Comparison of ENCODE assay signal across 12 cellular contexts in the genomic region with DNA sequence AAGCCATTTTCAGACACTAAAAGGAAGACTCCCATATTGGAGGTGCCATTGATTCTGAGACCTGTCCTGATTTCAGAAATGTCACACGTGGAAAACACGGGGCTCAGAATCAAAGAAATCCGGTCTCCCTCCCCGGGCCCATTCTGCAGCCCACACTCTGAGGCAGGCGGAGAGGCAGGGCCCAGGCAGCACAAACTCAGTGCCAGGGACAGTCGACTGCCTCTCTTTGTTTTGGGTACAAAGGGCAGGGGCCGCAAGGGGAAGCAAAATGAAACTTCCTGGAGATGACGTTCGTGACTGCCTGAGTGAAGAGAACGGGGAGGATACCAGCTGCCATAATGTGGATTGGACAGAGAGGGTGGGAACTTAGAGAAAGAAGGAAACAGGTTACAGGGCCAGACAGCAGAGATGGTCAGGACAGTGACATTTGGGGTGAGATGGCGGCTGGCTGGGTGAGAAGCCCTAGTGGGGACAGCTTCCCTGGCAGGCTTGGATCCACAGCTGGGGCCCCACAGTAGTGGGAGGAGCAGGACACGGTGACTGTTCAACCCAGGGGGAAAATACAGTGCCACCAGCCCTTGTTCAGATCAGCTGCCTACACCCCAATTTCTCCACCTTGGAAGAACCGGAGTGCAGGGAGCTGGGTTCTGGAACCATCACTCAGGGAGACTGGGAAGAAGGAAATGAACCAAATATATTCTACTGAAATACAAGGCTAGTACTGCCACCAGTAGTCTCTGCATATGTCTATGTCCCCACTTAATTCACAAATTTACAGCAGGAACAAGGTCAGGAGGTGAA. TPM values are rescaled to one million over a fixed set of nuclear protein-coding genes. Genes with fewer than 3 reads are reported as not detected.
A peak's percentile ranks its signal among the peaks of the same experiment; 100 is the strongest.
DNase-seq lines count a peak whose midpoint lies in the region; ATAC-seq, FAIRE-seq and TF ChIP-seq lines count a peak whose summit lies in the region.
"Had no signal": no experiment of that assay in that cellular context is flagged by ENCODE, and none has a peak within 500 bp of the region (broad histone marks: within the 10 kb centered on the region; RNA-seq: fewer than 3 reads in every experiment).

No MANE protein-coding gene starts in this region.

- peak overlapping the region; percentile 10 to 28 for H3K27ac ChIP-seq in right atrium auricular region
- no peak overlapping the region for H3K27ac ChIP-seq in K562 (ENCODE audit: extremely low read depth, low read depth, low read length)
- peak overlapping the region in 3 of 4 donors; percentile 27 to 39 (median 33) for H3K27ac ChIP-seq in upper lobe of left lung
- H3K27ac ChIP-seq: suprapubic skin had no signal

- DNase-seq in right atrium auricular region (ENCODE audit: low spot score) = no peak
- no peak for DNase-seq in left cardiac atrium
- no peak for DNase-seq in K562 (ENCODE audit: extremely low read depth in 1 of 4, low spot score in 3 of 4)
- DNase-seq in mesothelial cell of epicardium (ENCODE audit: low spot score in 2 of 2, unreplicated experiment in 2 of 2) = no peak
- no peak for DNase-seq in upper lobe of left lung
- DNase-seq in foreskin melanocyte = no peak
- no peak for DNase-seq in pons (ENCODE audit: low spot score)
- DNase-seq: COR-L47; NCI-H1105; stimulated activated CD4-positive, alpha-beta T cell treated with anti-CD3 and anti-CD28 coated beads, Interleukin-1b, Interleukin-23, amount 100 ng/mL, for 48 hours had no signal

- H3K9me3 ChIP-seq in right atrium auricular region = no peaks in the 10 kb centered on the region
- no peaks in the 10 kb centered on the region for H3K9me3 ChIP-seq in K562 (replicated peaks; ENCODE audit: control insufficient read depth, insufficient read depth, low read depth, low read length)
- H3K9me3 ChIP-seq in upper lobe of left lung = no peaks in the 10 kb centered on the region
- H3K9me3 ChIP-seq: suprapubic skin had no signal

- H3K4me1 ChIP-seq in right atrium auricular region = peaks cover 0 to 49% of the 10 kb centered on the region in 2 donors
- peaks cover 61 to 69% of the 10 kb centered on the region in 2 experiments for H3K4me1 ChIP-seq in K562 (replicated peaks in 1 of 2; ENCODE audit: control insufficient read depth in 2 of 2, insufficient read depth in 2 of 2, low read length in 2 of 2)
- peaks cover 18 to 38% (median 31%) of the 10 kb centered on the region in 4 donors for H3K4me1 ChIP-seq in upper lobe of left lung

- H3K4me3 ChIP-seq in right atrium auricular region (no peak overlapping the region), K562 (no peak overlapping the region), upper lobe of left lung (no peak overlapping the region)
- H3K4me3 ChIP-seq: suprapubic skin had no signal

- TF ChIP-seq EP300 in K562 (IDR thresholded peaks at IDR 0.05; ENCODE audit: low read length) (no peak), upper lobe of left lung (IDR thresholded peaks at IDR 0.05) (no peak)

- H3K9me3 Mint-ChIP-seq in mesothelial cell of epicardium = no peaks in the 10 kb centered on the region

- WGBS in K562 (ENCODE audit: insufficient coverage, low coverage, missing lambda C conversion rate) = 68% methylated on average over 12 of the region's 13 CpGs
- 76 to 78% methylated on average over 13 of the region's 13 CpGs for WGBS in upper lobe of left lung, 2 donors

- in situ Hi-C loops in K562 (cut with MboI) = no loop called here

- no peaks in the 10 kb centered on the region for H3K27me3 Mint-ChIP-seq in mesothelial cell of epicardium (ENCODE audit: low read depth)

- peak overlapping the region; percentile 49 for H2AFZ ChIP-seq in K562 (ENCODE audit: low read depth, low read length)

- H3K36me3 ChIP-seq in right atrium auricular region (peaks cover 33% of the 10 kb centered on the region), K562 (ENCODE audit: control insufficient read depth, insufficient read depth, low read length) (peaks cover 15% of the 10 kb centered on the region), upper lobe of left lung (peaks cover 3 to 56% (median 27%) of the 10 kb centered on the region in 4 donors)

- ATAC-seq in left cardiac atrium (no peak), K562 (no peak), upper lobe of left lung (ENCODE audit: low FRiP score in 2 of 2) (no peak), HG03439 (IDR thresholded peaks at IDR 0.05; ENCODE audit: unreplicated experiment) (no peak)

- TF ChIP-seq CTCF in right atrium auricular region (IDR thresholded peaks at IDR 0.05) (no peak), K562 (IDR thresholded peaks at IDR 0.05 in 2 of 3, conservative IDR thresholded peaks at IDR 0.05 in 1 of 3; ENCODE audit: insufficient read depth in 2 of 3, low read depth in 1 of 3, low read length in 3 of 3) (no peak), mesothelial cell of epicardium (IDR thresholded peaks at IDR 0.05; ENCODE audit: unreplicated experiment) (no peak), upper lobe of left lung (IDR thresholded peaks at IDR 0.05) (no peak)

- H3K27me3 ChIP-seq in right atrium auricular region (no peaks in the 10 kb centered on the region), K562 (ENCODE audit: control insufficient read depth in 2 of 2, insufficient read depth in 2 of 2, low read length in 2 of 2) (no peaks in the 10 kb centered on the region), upper lobe of left lung (no peaks in the 10 kb centered on the region)
- H3K27me3 ChIP-seq: suprapubic skin had no signal

- H3K4me1 Mint-ChIP-seq in mesothelial cell of epicardium = peaks cover 31% of the 10 kb centered on the region

- intact Hi-C loops in left cardiac atrium (cut with DNase I) = no loop called here
- intact Hi-C loops in K562 (cut with micrococcal nuclease) = no loop called here

- TF ChIP-seq RAD21 in K562 (CRISPR knock-in tag; conservative IDR thresholded peaks at IDR 0.05 in 1 of 2, IDR thresholded peaks at IDR 0.05 in 1 of 2) = no peak

- H3K36me3 Mint-ChIP-seq in mesothelial cell of epicardium = peaks cover 14% of the 10 kb centered on the region

- H3K9ac ChIP-seq in K562 (ENCODE audit: insufficient read depth in 1 of 2, low read depth in 2 of 2, low read length in 2 of 2) = peak overlapping the region in 1 of 2 experiments; percentile 76; a peak in 3 of 4 replicates

- no peak overlapping the region for H3K4me3 Mint-ChIP-seq in mesothelial cell of epicardium

- TF ChIP-seq POLR2A in K562 (conservative IDR thresholded peaks at IDR 0.05) (no peak), upper lobe of left lung (IDR thresholded peaks at IDR 0.05) (no peak)

- POLR2A ChIA-PET in K562 (lab: Yijun Ruan, JAX) = interaction anchor here (0.6 to 0.8 kb wide), 2 partner anchors 8 to 11 kb away, joined by 3 read pairs; partner anchors contain the start of gene GAPDH

- peak overlapping the region; percentile 80 for H3K27ac Mint-ChIP-seq in mesothelial cell of epicardium

- H3K79me2 ChIP-seq in K562 (ENCODE audit: control insufficient read depth, insufficient read depth, low read length) = peaks cover 8% of the 10 kb centered on the region; the same call in 2 of the 3 replicates

- no peak for FAIRE-seq in K562 (lab: Jason Lieb, UNC)

- BruUV-seq in K562 (replicated peaks; lab: Mats Ljungman, UMichigan) = no TSS peak

- peaks cover 16% of the 10 kb centered on the region for H4K20me1 ChIP-seq in K562 (replicated peaks; ENCODE audit: control insufficient read depth, insufficient read depth, low read length)

- H3K9me1 ChIP-seq in K562 (ENCODE audit: control insufficient read depth, insufficient read depth, low read length) = no peaks in the 10 kb centered on the region

- CTCF ChIA-PET in K562 (lab: Yijun Ruan, JAX; ENCODE audit: low intra/inter-chr PET ratio) = no interaction called here

- peak overlapping the region; percentile 46; the same call in 1 of the 2 replicates for H3K4me2 ChIP-seq in K562 (ENCODE audit: insufficient read depth, low read length)

RNA-seq across cellular contexts. Expression of gene GAPDH, which starts 8.1 kb away (rescaled TPM):
- 1,000 to 10,000 TPM; 4,693 to 5,476 TPM for total RNA-seq in right atrium auricular region
- 1,000 to 10,000 TPM; 3,044 to 4,078 TPM for total RNA-seq in left cardiac atrium
- 324 and 835 TPM in 2 replicates for total RNA-seq in K562 (2011; cell fraction: chromatin; rRNA removed; ENCODE audit: low replicate concordance)
- 1,325 and 1,372 TPM in 2 replicates for total RNA-seq in K562 (2011; cell fraction: nucleolus; rRNA removed)
- 1,230 and 2,004 TPM in 2 replicates for total RNA-seq in K562 (2011; cell fraction: nucleoplasm; rRNA removed)
- total RNA-seq in K562 (2014; rRNA removed) = 3,419 and 4,659 TPM in 2 replicates
- 1,716 and 2,206 TPM in 2 replicates for total RNA-seq in K562 (2014; rRNA removed; fragmentation: Illumina TruSeq; extraction: Trizol)
- 2,578 and 2,581 TPM in 2 replicates for total RNA-seq in K562 (2015; rRNA removed; fragmentation: Illumina TruSeq; extraction: Trizol)
- total RNA-seq in K562 (2021) = 2,702 and 2,817 TPM in 2 replicates
- 6,793 and 8,605 TPM in 2 replicates for polyA plus RNA-seq in K562 (2011; rRNA removed)
- 11,989 and 13,919 TPM in 2 replicates for polyA plus RNA-seq in K562 (2011; cell fraction: cytosol; rRNA removed)
- 3,294 and 3,587 TPM in 2 replicates for polyA plus RNA-seq in K562 (2011; cell fraction: nucleus; rRNA removed)
- polyA plus RNA-seq in K562 (2012) = 3,686 and 3,892 TPM in 2 replicates
- polyA plus RNA-seq in K562 (2014; fragmentation: Illumina TruSeq; extraction: Trizol) = 5,553 and 5,658 TPM in 2 replicates
- polyA plus RNA-seq in K562 (2014; fragmentation: Nextera tagmentation; extraction: Ambion mirVana) = 1,000 to 10,000 TPM; 5,813 to 6,029 TPM
- 3,855 and 4,217 TPM in 2 replicates for polyA plus RNA-seq in K562 (2014; rRNA removed)
- 4,964 and 5,506 TPM in 2 replicates for polyA minus RNA-seq in K562 (2011; rRNA and poly(A)+ RNA removed)
- polyA minus RNA-seq in K562 (2011; cell fraction: cytosol; rRNA and poly(A)+ RNA removed) = 4,077 and 4,335 TPM in 2 replicates
- polyA minus RNA-seq in K562 (2011; cell fraction: nucleus; rRNA and poly(A)+ RNA removed) = 565 and 1,075 TPM in 2 replicates
- total RNA-seq in mesothelial cell of epicardium = 2,078 to 2,104 TPM (median 2,089 TPM) in 3 replicates
- 1,000 to 10,000 TPM in 3 of 6 donors, 100 to 1,000 TPM in 3; 442 to 1,402 (median 931) TPM for total RNA-seq in upper lobe of left lung

RNA-seq across cellular contexts. Expression of gene IFFO1, which starts 13.4 kb away (rescaled TPM):
- total RNA-seq in right atrium auricular region (10 to 100 TPM; 12.3 to 13.2 TPM), left cardiac atrium (10 to 100 TPM; 18.1 to 19.5 TPM), K562 (2014; rRNA removed) (not detected in 2 replicates), K562 (2014; rRNA removed; fragmentation: Illumina TruSeq; extraction: Trizol) (not detected in 2 replicates), K562 (2015; rRNA removed; fragmentation: Illumina TruSeq; extraction: Trizol) (0.08 TPM in 1 of 2 replicates, not detected in the other), K562 (2021) (0.09 and 0.20 TPM in 2 replicates), mesothelial cell of epicardium (14.8 to 16.1 TPM (median 14.8 TPM) in 3 replicates), upper lobe of left lung (100 to 1,000 TPM in 1 of 6 donors, 10 to 100 TPM in 5; 13.3 to 108 (median 32.0) TPM)
- 0.42 and 0.76 TPM in 2 replicates for total RNA-seq in K562 (2011; cell fraction: chromatin; rRNA removed; ENCODE audit: low replicate concordance)
- total RNA-seq in K562 (2011; cell fraction: nucleolus; rRNA removed) = 0.66 and 0.83 TPM in 2 replicates
- total RNA-seq in K562 (2011; cell fraction: nucleoplasm; rRNA removed) = 0.23 and 0.37 TPM in 2 replicates
- polyA plus RNA-seq in K562 (2011; rRNA removed) (0.10 and 0.12 TPM in 2 replicates), K562 (2014; fragmentation: Illumina TruSeq; extraction: Trizol) (not detected in 2 replicates), K562 (2014; fragmentation: Nextera tagmentation; extraction: Ambion mirVana) (not detected), K562 (2014; rRNA removed) (0.03 TPM in 1 of 2 replicates, not detected in the other)
- polyA plus RNA-seq in K562 (2011; cell fraction: cytosol; rRNA removed) = 0.09 and 0.15 TPM in 2 replicates
- polyA plus RNA-seq in K562 (2011; cell fraction: nucleus; rRNA removed) = 0.18 and 0.32 TPM in 2 replicates
- polyA plus RNA-seq in K562 (2012) = 0.04 and 0.10 TPM in 2 replicates
- polyA minus RNA-seq in K562 (2011; rRNA and poly(A)+ RNA removed) = 0.11 TPM in 1 of 2 replicates, not detected in the other
- polyA minus RNA-seq in K562 (2011; cell fraction: cytosol; rRNA and poly(A)+ RNA removed) = not detected in 2 replicates
- polyA minus RNA-seq in K562 (2011; cell fraction: nucleus; rRNA and poly(A)+ RNA removed) = 0.11 and 0.27 TPM in 2 replicates

RNA-seq across cellular contexts. Expression of gene NOP2, which starts 25.7 kb away (rescaled TPM):
- total RNA-seq in right atrium auricular region (10 to 100 TPM; 17.7 to 17.9 TPM), left cardiac atrium (10 to 100 TPM; 16.0 to 30.5 TPM), K562 (2014; rRNA removed) (55.4 and 70.8 TPM in 2 replicates), K562 (2014; rRNA removed; fragmentation: Illumina TruSeq; extraction: Trizol) (53.2 and 54.4 TPM in 2 replicates), K562 (2015; rRNA removed; fragmentation: Illumina TruSeq; extraction: Trizol) (60.6 and 61.9 TPM in 2 replicates), K562 (2021) (77.2 and 77.6 TPM in 2 replicates), mesothelial cell of epicardium (51.8 to 58.6 TPM (median 56.6 TPM) in 3 replicates), upper lobe of left lung (10 to 100 TPM; 19.4 to 49.2 (median 36.6) TPM)
- total RNA-seq in K562 (2011; cell fraction: chromatin; rRNA removed; ENCODE audit: low replicate concordance) = 199 and 304 TPM in 2 replicates
- 156 and 172 TPM in 2 replicates for total RNA-seq in K562 (2011; cell fraction: nucleolus; rRNA removed)
- total RNA-seq in K562 (2011; cell fraction: nucleoplasm; rRNA removed) = 135 and 147 TPM in 2 replicates
- polyA plus RNA-seq in K562 (2011; rRNA removed) (74.7 and 93.6 TPM in 2 replicates), K562 (2014; fragmentation: Illumina TruSeq; extraction: Trizol) (67.5 and 97.7 TPM in 2 replicates), K562 (2014; fragmentation: Nextera tagmentation; extraction: Ambion mirVana) (10 to 100 TPM; 19.0 to 37.2 TPM), K562 (2014; rRNA removed) (86.3 and 92.2 TPM in 2 replicates)
- polyA plus RNA-seq in K562 (2011; cell fraction: cytosol; rRNA removed) = 29.0 and 33.7 TPM in 2 replicates
- polyA plus RNA-seq in K562 (2011; cell fraction: nucleus; rRNA removed) = 248 and 319 TPM in 2 replicates
- 37.5 and 55.6 TPM in 2 replicates for polyA plus RNA-seq in K562 (2012)
- polyA minus RNA-seq in K562 (2011; rRNA and poly(A)+ RNA removed) = 32.7 and 42.8 TPM in 2 replicates
- polyA minus RNA-seq in K562 (2011; cell fraction: cytosol; rRNA and poly(A)+ RNA removed) = 26.4 and 38.0 TPM in 2 replicates
- 40.7 and 56.9 TPM in 2 replicates for polyA minus RNA-seq in K562 (2011; cell fraction: nucleus; rRNA and poly(A)+ RNA removed)

RNA-seq across cellular contexts. Expression of gene NCAPD2, which starts 48.5 kb away (rescaled TPM):
- total RNA-seq in right atrium auricular region (10 to 100 TPM; 11.6 to 53.5 TPM), left cardiac atrium (10 to 100 TPM; 12.4 to 15.8 TPM), K562 (2014; rRNA removed) (88.9 and 90.9 TPM in 2 replicates), K562 (2014; rRNA removed; fragmentation: Illumina TruSeq; extraction: Trizol) (58.6 and 59.8 TPM in 2 replicates), K562 (2015; rRNA removed; fragmentation: Illumina TruSeq; extraction: Trizol) (50.6 and 55.1 TPM in 2 replicates), K562 (2021) (66.6 and 79.3 TPM in 2 replicates), mesothelial cell of epicardium (56.3 to 62.6 TPM (median 57.1 TPM) in 3 replicates), upper lobe of left lung (10 to 100 TPM; 15.4 to 43.0 (median 25.5) TPM)
- total RNA-seq in K562 (2011; cell fraction: chromatin; rRNA removed; ENCODE audit: low replicate concordance) = 180 and 234 TPM in 2 replicates
- 123 and 141 TPM in 2 replicates for total RNA-seq in K562 (2011; cell fraction: nucleolus; rRNA removed)
- 94.7 and 123 TPM in 2 replicates for total RNA-seq in K562 (2011; cell fraction: nucleoplasm; rRNA removed)
- polyA plus RNA-seq in K562 (2011; rRNA removed) (68.3 and 88.8 TPM in 2 replicates), K562 (2014; fragmentation: Illumina TruSeq; extraction: Trizol) (93.7 and 95.4 TPM in 2 replicates), K562 (2014; fragmentation: Nextera tagmentation; extraction: Ambion mirVana) (10 to 100 TPM; 16.9 to 35.5 TPM), K562 (2014; rRNA removed) (55.3 and 70.9 TPM in 2 replicates)
- 70.4 and 83.4 TPM in 2 replicates for polyA plus RNA-seq in K562 (2011; cell fraction: cytosol; rRNA removed)
- 111 and 114 TPM in 2 replicates for polyA plus RNA-seq in K562 (2011; cell fraction: nucleus; rRNA removed)
- polyA plus RNA-seq in K562 (2012) = 67.4 and 77.6 TPM in 2 replicates
- 103 and 106 TPM in 2 replicates for polyA minus RNA-seq in K562 (2011; rRNA and poly(A)+ RNA removed)
- 93.9 and 94.0 TPM in 2 replicates for polyA minus RNA-seq in K562 (2011; cell fraction: cytosol; rRNA and poly(A)+ RNA removed)
- polyA minus RNA-seq in K562 (2011; cell fraction: nucleus; rRNA and poly(A)+ RNA removed) = 52.2 and 80.1 TPM in 2 replicates

RNA-seq across cellular contexts. Expression of gene MRPL51, which starts 49.3 kb away (rescaled TPM):
- total RNA-seq in right atrium auricular region (100 to 1,000 TPM in 1 of 2 donors, 10 to 100 TPM in 1; 87.7 to 104 TPM), left cardiac atrium (100 to 1,000 TPM; 202 to 203 TPM), K562 (2014; rRNA removed) (135 and 152 TPM in 2 replicates), K562 (2014; rRNA removed; fragmentation: Illumina TruSeq; extraction: Trizol) (254 and 288 TPM in 2 replicates), K562 (2015; rRNA removed; fragmentation: Illumina TruSeq; extraction: Trizol) (177 and 199 TPM in 2 replicates), K562 (2021) (205 and 208 TPM in 2 replicates), mesothelial cell of epicardium (137 to 148 TPM (median 145 TPM) in 3 replicates), upper lobe of left lung (100 to 1,000 TPM in 2 of 6 donors, 10 to 100 TPM in 4; 40.1 to 125 (median 67.2) TPM)
- total RNA-seq in K562 (2011; cell fraction: chromatin; rRNA removed; ENCODE audit: low replicate concordance) = 10.4 and 15.7 TPM in 2 replicates
- 12.9 and 13.3 TPM in 2 replicates for total RNA-seq in K562 (2011; cell fraction: nucleolus; rRNA removed)
- total RNA-seq in K562 (2011; cell fraction: nucleoplasm; rRNA removed) = 14.3 and 21.4 TPM in 2 replicates
- polyA plus RNA-seq in K562 (2011; rRNA removed) (87.9 and 127 TPM in 2 replicates), K562 (2014; fragmentation: Illumina TruSeq; extraction: Trizol) (198 and 214 TPM in 2 replicates), K562 (2014; fragmentation: Nextera tagmentation; extraction: Ambion mirVana) (100 to 1,000 TPM; 669 to 727 TPM), K562 (2014; rRNA removed) (220 and 267 TPM in 2 replicates)
- 56.4 and 93.3 TPM in 2 replicates for polyA plus RNA-seq in K562 (2011; cell fraction: cytosol; rRNA removed)
- 27.8 and 39.6 TPM in 2 replicates for polyA plus RNA-seq in K562 (2011; cell fraction: nucleus; rRNA removed)
- polyA plus RNA-seq in K562 (2012) = 103 and 291 TPM in 2 replicates
- polyA minus RNA-seq in K562 (2011; rRNA and poly(A)+ RNA removed) = 38.3 and 43.0 TPM in 2 replicates
- 21.7 and 23.6 TPM in 2 replicates for polyA minus RNA-seq in K562 (2011; cell fraction: cytosol; rRNA and poly(A)+ RNA removed)
- polyA minus RNA-seq in K562 (2011; cell fraction: nucleus; rRNA and poly(A)+ RNA removed) = 6.9 and 14.4 TPM in 2 replicates
